Comparison of ENCODE assay signal across 1 cellular context in genomic region chr10:97531401-97531985, GRCh38.
TF ChIP-seq lines count a peak whose summit lies in the region.

No MANE protein-coding gene starts in this region.

TF ChIP-seq in SK-N-SH, 30 proteins besides CTCF, POLR2A, EP300 and RAD21:
- TF ChIP-seq FOSL2 (IDR thresholded peaks at IDR 0.05; ENCODE audit: borderline replicate concordance, low read depth) (peak; percentile 60; the same call in 1 of the 2 replicates), TCF12 (IDR thresholded peaks at IDR 0.05) (no peak), CHD2 (IDR thresholded peaks at IDR 0.05; ENCODE audit: low read length, partially characterized antibody) (no peak), JUND (IDR thresholded peaks at IDR 0.05) (0 out of 2 replicates have a peak, but pooled peaks have one; percentile 29), YY1 (IDR thresholded peaks at IDR 0.05; ENCODE audit: low read depth) (no peak)
